ENCODE assay signal across 23 cellular contexts in the genomic region with DNA sequence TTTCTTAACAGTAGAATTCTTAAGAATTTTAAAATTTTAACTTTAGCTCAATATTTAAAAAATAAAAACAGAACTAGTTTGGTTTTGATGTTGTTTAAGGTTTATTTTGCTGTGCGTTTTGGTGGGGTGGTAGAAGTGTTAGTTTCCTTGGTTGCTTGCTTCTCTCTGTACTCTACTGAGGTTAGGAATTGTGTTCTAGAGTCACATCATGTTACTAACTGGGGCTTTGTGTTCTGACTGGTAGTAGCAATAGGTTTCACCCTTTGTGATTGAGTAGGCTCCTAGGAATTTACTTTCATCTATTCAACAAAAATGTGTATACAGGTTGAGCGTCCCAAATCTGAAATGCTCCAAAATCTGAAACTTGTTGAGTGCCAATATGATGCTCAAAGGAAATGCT.
DNase-seq lines count a peak whose midpoint lies in the region; ATAC-seq and TF ChIP-seq lines count a peak whose summit lies in the region.
"Had no signal": no experiment of that assay in that cellular context is flagged by ENCODE, and none has a peak within 500 bp of the region (broad histone marks: within the 10 kb centered on the region; RNA-seq: fewer than 3 reads in every experiment).

No MANE protein-coding gene starts in this region.

- dilution Hi-C loops in IMR-90 (cut with HindIII; ENCODE audit: low sequenced_read_pairs, unreplicated experiment), result no loop called here

- TF ChIP-seq POLR2A in IMR-90 (IDR thresholded peaks at IDR 0.05; ENCODE audit: low read depth, low read length), result no peak
- TF ChIP-seq POLR2A in adrenal gland (IDR thresholded peaks at IDR 0.05), result no peak
- TF ChIP-seq POLR2A in upper lobe of left lung (IDR thresholded peaks at IDR 0.05), result no peak

- H3K27me3 ChIP-seq in IMR-90 (ENCODE audit: control insufficient read depth, insufficient read depth, low read length) (no peaks in the 10 kb centered on the region), adrenal gland (no peaks in the 10 kb centered on the region), upper lobe of left lung (no peaks in the 10 kb centered on the region)
- H3K27me3 ChIP-seq: BE2C, BLaER1 had no signal

- no peak overlapping the region for H2BK15ac ChIP-seq in IMR-90 (ENCODE audit: low read depth, low read length)

- TF ChIP-seq RAD21 in IMR-90 (IDR thresholded peaks at IDR 0.05; ENCODE audit: low read length), result no peak

- no peaks in the 10 kb centered on the region for H3K9me3 ChIP-seq in IMR-90 (ENCODE audit: control insufficient read depth, insufficient read depth, low read length)
- no peaks in the 10 kb centered on the region for H3K9me3 ChIP-seq in adrenal gland (replicated peaks in 1 of 3)
- no peaks in the 10 kb centered on the region for H3K9me3 ChIP-seq in upper lobe of left lung
- H3K9me3 ChIP-seq: BE2C, BLaER1, Caco-2 had no signal

- H3K4me1 ChIP-seq in IMR-90 (ENCODE audit: control insufficient read depth, insufficient read depth, low read length) (peaks cover 7% of the 10 kb centered on the region), adrenal gland (replicated peaks in 1 of 2) (peaks cover 6 to 15% of the 10 kb centered on the region in 2 donors), upper lobe of left lung (peaks cover 0 to 7% (median 2%) of the 10 kb centered on the region in 4 donors)
- H3K4me1 ChIP-seq: BLaER1, Caco-2 had no signal

- no peak overlapping the region for H2BK5ac ChIP-seq in IMR-90 (ENCODE audit: low read depth, low read length, poor library complexity, severe bottlenecking)

- H3K27me3 Mint-ChIP-seq in HFFc6 (ENCODE audit: insufficient read depth), result no peaks in the 10 kb centered on the region; the same call in 1 of the 2 replicates
- H3K27me3 Mint-ChIP-seq in stimulated activated naive CD8-positive, alpha-beta T cell treated with anti-CD3 and anti-CD28 coated beads, Interleukin-15, amount 100 ng/mL, for 72 hours, result no peaks in the 10 kb centered on the region
- no peaks in the 10 kb centered on the region for H3K27me3 Mint-ChIP-seq in stimulated activated naive B cell treated with anti-CD40 and anti-IgM and Interleukin-4, amounts not matched to agents 10 μg/mL and 1 μg/mL and 100 μg/mL, for 72 hours
- H3K27me3 Mint-ChIP-seq: CD4-positive, alpha-beta memory T cell; CD4-positive, CD25-positive, alpha-beta regulatory T cell; CD8-positive, alpha-beta memory T cell had no signal

- H4K20me1 ChIP-seq in IMR-90 (ENCODE audit: insufficient read depth, low read length), result peaks cover 91% of the 10 kb centered on the region
- H4K20me1 ChIP-seq: BLaER1 had no signal

- H2AFZ ChIP-seq in IMR-90 (replicated peaks; ENCODE audit: low read length, poor library complexity), result no peak overlapping the region

- no peak overlapping the region for H2BK120ac ChIP-seq in IMR-90 (ENCODE audit: low read depth, low read length)

- no peak overlapping the region for H4K91ac ChIP-seq in IMR-90 (ENCODE audit: insufficient read depth, low read depth, low read length)

- POLR2A ChIA-PET in IMR-90 (lab: Charles Lee; ENCODE audit: unreplicated experiment), result no interaction called here

- no peak overlapping the region for H2BK20ac ChIP-seq in IMR-90 (ENCODE audit: low read depth, low read length)

- 100% methylated on average over 1 of the region's 2 CpGs; no CpG with 5 or more reads in 1 of the 2 experiments for WGBS in IMR-90 (ENCODE audit: extremely low coverage in 2 of 2, insufficient read length in 1 of 2), 2 experiments
- WGBS in adrenal gland, 4 donors, result 93 to 97% (median 94%) methylated on average over 2 of the region's 2 CpGs
- WGBS in upper lobe of left lung, 2 donors, result 92 to 100% methylated on average over 2 of the region's 2 CpGs

- H3K27ac ChIP-seq in IMR-90 (ENCODE audit: insufficient read depth, low read length) (no peak overlapping the region), adrenal gland (no peak overlapping the region), upper lobe of left lung (no peak overlapping the region)
- H3K27ac ChIP-seq: BLaER1 had no signal

- no peak overlapping the region for H3K4me3 Mint-ChIP-seq in HFFc6
- H3K4me3 Mint-ChIP-seq in stimulated activated effector memory CD8-positive, alpha-beta T cell treated with anti-CD3 and anti-CD28 coated beads, Interleukin-12 subunit alpha, Interleukin-12 subunit beta, amount 100 ng/mL, for 72 hours, result no peak overlapping the region
- H3K4me3 Mint-ChIP-seq in stimulated activated naive CD8-positive, alpha-beta T cell treated with anti-CD3 and anti-CD28 coated beads, Interleukin-15, amount 100 ng/mL, for 72 hours, result no peak overlapping the region
- H3K4me3 Mint-ChIP-seq in stimulated activated naive B cell treated with anti-CD40 and anti-IgM and Interleukin-4, amounts not matched to agents 10 μg/mL and 1 μg/mL and 100 μg/mL, for 72 hours, result no peak overlapping the region
- H3K4me3 Mint-ChIP-seq: CD14-positive monocyte; CD8-positive, alpha-beta memory T cell had no signal

- no peak overlapping the region for H3K23ac ChIP-seq in IMR-90 (ENCODE audit: low read depth, low read length)

- intact Hi-C loops in IMR-90 (cut with micrococcal nuclease), result no loop called here
- intact Hi-C loops in adrenal gland (cut with DNase I), result no loop called here

- TF ChIP-seq CTCF in HFFc6 (IDR thresholded peaks at IDR 0.05), result no peak
- no peak for TF ChIP-seq CTCF in IMR-90 (conservative IDR thresholded peaks at IDR 0.05; ENCODE audit: low read depth, low read length)
- TF ChIP-seq CTCF in adrenal gland (IDR thresholded peaks at IDR 0.05), result no peak
- TF ChIP-seq CTCF in upper lobe of left lung (IDR thresholded peaks at IDR 0.05), result no peak

- H3K4me3 ChIP-seq in IMR-90 (ENCODE audit: insufficient read depth, low read depth, low read length) (no peak overlapping the region), adrenal gland (no peak overlapping the region), upper lobe of left lung (no peak overlapping the region)
- H3K4me3 ChIP-seq: BLaER1, GM12878 had no signal

- H3K4ac ChIP-seq in IMR-90 (ENCODE audit: low read depth, low read length), result no peak overlapping the region

- H3K4me1 Mint-ChIP-seq in HFFc6 (ENCODE audit: low read depth), result peaks cover 76% of the 10 kb centered on the region
- peaks cover 33% of the 10 kb centered on the region for H3K4me1 Mint-ChIP-seq in stimulated activated effector memory CD8-positive, alpha-beta T cell treated with anti-CD3 and anti-CD28 coated beads, Interleukin-12 subunit alpha, Interleukin-12 subunit beta, amount 100 ng/mL, for 72 hours
- H3K4me1 Mint-ChIP-seq in stimulated activated naive CD8-positive, alpha-beta T cell treated with anti-CD3 and anti-CD28 coated beads, Interleukin-15, amount 100 ng/mL, for 72 hours, result peaks cover 35% of the 10 kb centered on the region
- peaks cover 34 to 64% of the 10 kb centered on the region in 2 donors for H3K4me1 Mint-ChIP-seq in stimulated activated naive B cell treated with anti-CD40 and anti-IgM and Interleukin-4, amounts not matched to agents 10 μg/mL and 1 μg/mL and 100 μg/mL, for 72 hours
- H3K4me1 Mint-ChIP-seq: CD14-positive monocyte had no signal

- H2AK5ac ChIP-seq in IMR-90 (ENCODE audit: low read depth, low read length), result no peak overlapping the region

- H3K9ac ChIP-seq in IMR-90 (ENCODE audit: low read depth, low read length), result no peak overlapping the region
- H3K9ac ChIP-seq: BLaER1 had no signal

- no peak overlapping the region for H2AK9ac ChIP-seq in IMR-90 (replicated peaks; ENCODE audit: low read depth, low read length, poor library complexity)

- no peak for TF ChIP-seq EP300 in upper lobe of left lung (IDR thresholded peaks at IDR 0.05)

- H3K9me3 Mint-ChIP-seq in HFFc6, result no peaks in the 10 kb centered on the region
- no peaks in the 10 kb centered on the region for H3K9me3 Mint-ChIP-seq in stimulated activated effector memory CD8-positive, alpha-beta T cell treated with anti-CD3 and anti-CD28 coated beads, Interleukin-12 subunit alpha, Interleukin-12 subunit beta, amount 100 ng/mL, for 72 hours
- no peaks in the 10 kb centered on the region for H3K9me3 Mint-ChIP-seq in stimulated activated naive CD8-positive, alpha-beta T cell treated with anti-CD3 and anti-CD28 coated beads, Interleukin-15, amount 100 ng/mL, for 72 hours
- peaks cover 0 to 4% of the 10 kb centered on the region in 2 donors for H3K9me3 Mint-ChIP-seq in stimulated activated naive B cell treated with anti-CD40 and anti-IgM and Interleukin-4, amounts not matched to agents 10 μg/mL and 1 μg/mL and 100 μg/mL, for 72 hours
- H3K9me3 Mint-ChIP-seq: CD14-positive monocyte; CD4-positive, CD25-positive, alpha-beta regulatory T cell; CD8-positive, alpha-beta memory T cell had no signal

- H3K14ac ChIP-seq in IMR-90 (replicated peaks; ENCODE audit: low read depth, low read length), result 0 out of 2 replicates have a peak overlapping the region, but pooled peaks have one; percentile 14

- no peak overlapping the region for H3K4me2 ChIP-seq in IMR-90 (ENCODE audit: low read depth, low read length)
- H3K4me2 ChIP-seq: BLaER1 had no signal

- no peak overlapping the region for H4K5ac ChIP-seq in IMR-90 (ENCODE audit: low read depth, low read length)

- H3K56ac ChIP-seq in IMR-90 (ENCODE audit: extremely low read depth, insufficient read depth, low read length), result no peak overlapping the region

- peak overlapping the region; percentile 57 for H3K27ac Mint-ChIP-seq in HFFc6
- H3K27ac Mint-ChIP-seq in stimulated activated effector memory CD8-positive, alpha-beta T cell treated with anti-CD3 and anti-CD28 coated beads, Interleukin-12 subunit alpha, Interleukin-12 subunit beta, amount 100 ng/mL, for 72 hours, result no peak overlapping the region
- no peak overlapping the region for H3K27ac Mint-ChIP-seq in stimulated activated naive CD8-positive, alpha-beta T cell treated with anti-CD3 and anti-CD28 coated beads, Interleukin-15, amount 100 ng/mL, for 72 hours
- no peak overlapping the region for H3K27ac Mint-ChIP-seq in stimulated activated naive B cell treated with anti-CD40 and anti-IgM and Interleukin-4, amounts not matched to agents 10 μg/mL and 1 μg/mL and 100 μg/mL, for 72 hours
- H3K27ac Mint-ChIP-seq: CD14-positive monocyte had no signal

- in situ Hi-C loops in IMR-90 (cut with MboI; ENCODE audit: low sequenced_read_pairs), result no loop called here

- no peak for ATAC-seq in IMR-90 (ENCODE audit: low read depth)
- ATAC-seq in stimulated activated effector memory CD8-positive, alpha-beta T cell treated with anti-CD3 and anti-CD28 coated beads, Interleukin-12 subunit alpha, Interleukin-12 subunit beta, amount 100 ng/mL, for 72 hours, result peak; percentile 55
- peak; percentile 64 for ATAC-seq in stimulated activated naive CD8-positive, alpha-beta T cell treated with anti-CD3 and anti-CD28 coated beads, Interleukin-15, amount 100 ng/mL, for 72 hours
- no peak for ATAC-seq in stimulated activated naive B cell treated with anti-CD40 and anti-IgM and Interleukin-4, amounts not matched to agents 10 μg/mL and 1 μg/mL and 100 μg/mL, for 72 hours (replicated peaks)
- ATAC-seq in upper lobe of left lung (ENCODE audit: low FRiP score in 2 of 2), result no peak
- ATAC-seq: GM12878 had no signal

- 0 out of 4 replicates have a peak overlapping the region, but pooled peaks of 1 of the 2 experiments have one; percentile 23 for H4K8ac ChIP-seq in IMR-90 (ENCODE audit: low read depth in 2 of 2, low read length in 2 of 2)

- H3K9me1 ChIP-seq in IMR-90 (ENCODE audit: insufficient read depth, low read length), result peaks cover 25% of the 10 kb centered on the region

- CTCF ChIA-PET in IMR-90 (lab: Yijun Ruan, JAX), result no interaction called here

- H3K36me3 ChIP-seq in IMR-90 (ENCODE audit: control insufficient read depth, insufficient read depth, low read length) (0 out of 2 replicates have a peak, but pooled peaks cover 2% of the 10 kb centered on the region), adrenal gland (replicated peaks in 1 of 2) (no peaks in the 10 kb centered on the region), upper lobe of left lung (no peaks in the 10 kb centered on the region)
- H3K36me3 ChIP-seq: BE2C, BLaER1 had no signal

- peaks cover 17 to 71% of the 10 kb centered on the region in 2 experiments for H3K79me1 ChIP-seq in IMR-90 (ENCODE audit: low read depth in 1 of 2, low read length in 2 of 2)

- DNase-seq in HFFc6, result no peak
- DNase-seq in IMR-90, result no peak
- DNase-seq in stimulated activated effector memory CD8-positive, alpha-beta T cell treated with anti-CD3 and anti-CD28 coated beads, Interleukin-12 subunit alpha, Interleukin-12 subunit beta, amount 100 ng/mL, for 72 hours (ENCODE audit: low spot score in 2 of 2), result no peak
- no peak for DNase-seq in stimulated activated naive CD8-positive, alpha-beta T cell treated with anti-CD3 and anti-CD28 coated beads, Interleukin-15, amount 100 ng/mL, for 72 hours
- no peak for DNase-seq in adrenal gland
- DNase-seq in stimulated activated naive B cell treated with anti-CD40 and anti-IgM and Interleukin-4, amounts not matched to agents 10 μg/mL and 1 μg/mL and 100 μg/mL, for 72 hours, result no peak
- DNase-seq in upper lobe of left lung, result no peak
- DNase-seq: 8988T; ACHN; BE2C; C1 segment of cervical spinal cord; Caco-2; Calu3; CD4-positive, alpha-beta memory T cell; CD4-positive, CD25-positive, alpha-beta regulatory T cell; CD8-positive, alpha-beta memory T cell; DMS79; DND-41; EL; GDM1 had no signal

- H3K36me3 Mint-ChIP-seq in HFFc6 (ENCODE audit: low read depth), result peaks cover 6% of the 10 kb centered on the region; the same call in 1 of the 2 replicates
- H3K36me3 Mint-ChIP-seq in stimulated activated effector memory CD8-positive, alpha-beta T cell treated with anti-CD3 and anti-CD28 coated beads, Interleukin-12 subunit alpha, Interleukin-12 subunit beta, amount 100 ng/mL, for 72 hours, result no peaks in the 10 kb centered on the region
- H3K36me3 Mint-ChIP-seq in stimulated activated naive B cell treated with anti-CD40 and anti-IgM and Interleukin-4, amounts not matched to agents 10 μg/mL and 1 μg/mL and 100 μg/mL, for 72 hours, result peaks cover 13 to 27% of the 10 kb centered on the region in 2 donors
- H3K36me3 Mint-ChIP-seq: CD14-positive monocyte had no signal

- H3K18ac ChIP-seq in IMR-90 (ENCODE audit: low read depth, low read length), result no peak overlapping the region

- no TSS peak for BruUV-seq in IMR-90 (replicated peaks; lab: Mats Ljungman, UMichigan)

Comparison
In these comparisons a context has a peak if more than half of its experiments do, and no peak if none do; other contexts are left out.
1. ATAC-seq: peak in stimulated activated effector memory CD8-positive, alpha-beta T cell treated with anti-CD3 and anti-CD28 coated beads, Interleukin-12 subunit alpha, Interleukin-12 subunit beta, amount 100 ng/mL, for 72 hours (single experiment) and stimulated activated naive CD8-positive, alpha-beta T cell treated with anti-CD3 and anti-CD28 coated beads, Interleukin-15, amount 100 ng/mL, for 72 hours (single experiment); none in IMR-90 (single experiment), stimulated activated naive B cell treated with anti-CD40 and anti-IgM and Interleukin-4, amounts not matched to agents 10 μg/mL and 1 μg/mL and 100 μg/mL, for 72 hours (0 of 2) and upper lobe of left lung (0 of 2).